9 cellular contexts compared by ENCODE assay signal in the genomic region with DNA sequence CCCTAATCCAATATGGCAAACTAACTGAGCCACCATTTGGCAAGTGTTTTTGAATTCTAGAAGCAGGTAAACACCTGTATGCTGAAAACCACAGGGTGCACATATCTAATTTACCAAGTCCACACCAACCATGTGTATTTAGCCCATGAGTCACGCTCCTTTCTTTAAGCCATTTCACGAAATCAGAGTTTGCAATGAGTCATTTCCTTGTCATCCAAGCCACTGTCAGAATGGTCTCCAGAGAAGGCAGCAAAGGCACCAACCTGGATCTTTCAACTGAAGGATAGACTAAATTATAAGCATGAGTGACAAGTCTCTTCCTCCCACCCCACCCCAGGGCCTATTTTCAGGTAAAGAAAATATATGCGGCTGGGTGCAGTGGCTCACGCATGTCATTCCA.
DNase-seq lines count a peak whose midpoint lies in the region; ATAC-seq and TF ChIP-seq lines count a peak whose summit lies in the region.
"Had no signal": no experiment of that assay in that cellular context is flagged by ENCODE, and none has a peak within 500 bp of the region (broad histone marks: within the 10 kb centered on the region; RNA-seq: fewer than 3 reads in every experiment).

No MANE protein-coding gene starts in this region.

- no peak overlapping the region for H3K4me3 ChIP-seq in fibroblast of the aortic adventitia (ENCODE audit: low read depth, low read length)

- no peak for TF ChIP-seq CTCF in fibroblast of the aortic adventitia (IDR thresholded peaks at IDR 0.05; ENCODE audit: insufficient read depth, low read length)

- ATAC-seq in GM19351 (IDR thresholded peaks at IDR 0.05; ENCODE audit: unreplicated experiment): peak; percentile 51
- ATAC-seq: WTC11 had no signal

- DNase-seq in AG20443 (ENCODE audit: low spot score) (peak; percentile 81), NCI-H774 (lab: John Stamatoyannopoulos, UW) (peak; percentile 54), fibroblast of the aortic adventitia (ENCODE audit: low read depth) (peak; percentile 73), DMS79 treated with DMSO at 0.1 percent for 48 hours (lab: John Stamatoyannopoulos, UW) (no peak), C1 segment of cervical spinal cord (lab: John Stamatoyannopoulos, UW) (no peak), NCI-H345 treated with DMSO at 0.1 percent for 48 hours (lab: John Stamatoyannopoulos, UW; ENCODE audit: unreplicated experiment) (no peak)
- no peak for DNase-seq in stimulated activated naive CD4-positive, alpha-beta T cell (lab: John Stamatoyannopoulos, UW)

Comparison
In these comparisons a context has a peak if more than half of its experiments do, and no peak if none do; other contexts are left out.
1. DNase-seq: peak in AG20443 (single experiment), NCI-H774 (single experiment) and fibroblast of the aortic adventitia (single experiment); none in DMS79 treated with DMSO at 0.1 percent for 48 hours (single experiment), C1 segment of cervical spinal cord (0 of 14), NCI-H345 treated with DMSO at 0.1 percent for 48 hours (single experiment) and stimulated activated naive CD4-positive, alpha-beta T cell (0 of 6).